14 cellular contexts compared by ENCODE assay signal in genomic region chr16:81552743-81553079, GRCh38.
DNase-seq lines count a peak whose midpoint lies in the region; ATAC-seq and TF ChIP-seq lines count a peak whose summit lies in the region.
"Had no signal": no experiment of that assay in that cellular context is flagged by ENCODE, and none has a peak within 500 bp of the region (broad histone marks: within the 10 kb centered on the region; RNA-seq: fewer than 3 reads in every experiment).

No MANE protein-coding gene starts in this region.

- H3K27me3 Mint-ChIP-seq in CD4-positive, alpha-beta T cell = no peaks in the 10 kb centered on the region
- H3K27me3 Mint-ChIP-seq in activated T-helper 17 cell treated with anti-CD3 and anti-CD28 coated beads, Interleukin-2, amount 50 U/mL, for 72 hours = no peaks in the 10 kb centered on the region

- no peak overlapping the region for H3K14ac ChIP-seq in trophoblast cell (ENCODE audit: low read length)

- H3K18ac ChIP-seq in trophoblast cell (ENCODE audit: low read length) = peak overlapping the region; percentile 69

- intact Hi-C loops in CD4-positive, alpha-beta T cell (cut with DNase I, micrococcal nuclease) = no loop called here

- H3K4me1 Mint-ChIP-seq in CD4-positive, alpha-beta T cell (ENCODE audit: low read depth) = peaks cover 53% of the 10 kb centered on the region
- H3K4me1 Mint-ChIP-seq in activated T-helper 17 cell treated with anti-CD3 and anti-CD28 coated beads, Interleukin-2, amount 50 U/mL, for 72 hours = peaks cover 37% of the 10 kb centered on the region

- H2BK120ac ChIP-seq in trophoblast cell (ENCODE audit: insufficient read depth, low read length, poor library complexity) = no peak overlapping the region

- no peaks in the 10 kb centered on the region for H3K27me3 ChIP-seq in CD4-positive, alpha-beta T cell (ENCODE audit: control insufficient read depth, insufficient read depth, low read length)
- no peaks in the 10 kb centered on the region for H3K27me3 ChIP-seq in foreskin keratinocyte
- no peaks in the 10 kb centered on the region for H3K27me3 ChIP-seq in trophoblast cell (ENCODE audit: insufficient read depth, low read length)
- H3K27me3 ChIP-seq: BE2C, pancreas had no signal

- H3K79me2 ChIP-seq in trophoblast cell (ENCODE audit: control insufficient read depth, insufficient read depth, low read length, poor library complexity) = peaks cover 2% of the 10 kb centered on the region

- H3K9ac ChIP-seq in trophoblast cell (ENCODE audit: low read length) = no peak overlapping the region

- H3K27ac ChIP-seq in CD4-positive, alpha-beta T cell (ENCODE audit: low read depth, low read length) = no peak overlapping the region
- peak overlapping the region; percentile 91 for H3K27ac ChIP-seq in foreskin keratinocyte
- H3K27ac ChIP-seq in trophoblast cell (ENCODE audit: low read depth, low read length) = no peak overlapping the region

- H3K9me3 Mint-ChIP-seq in CD4-positive, alpha-beta T cell = no peaks in the 10 kb centered on the region
- H3K9me3 Mint-ChIP-seq in activated T-helper 17 cell treated with anti-CD3 and anti-CD28 coated beads, Interleukin-2, amount 50 U/mL, for 72 hours = no peaks in the 10 kb centered on the region

- POLR2A ChIA-PET in CD4-positive, alpha-beta T cell (lab: Charles Lee) = no interaction called here

- H3K79me1 ChIP-seq in trophoblast cell (ENCODE audit: low read length) = peaks cover 3% of the 10 kb centered on the region

- CTCF ChIA-PET in CD4-positive, alpha-beta T cell (lab: Charles Lee) = no interaction called here

- no peak overlapping the region for H4K8ac ChIP-seq in trophoblast cell (ENCODE audit: low read depth, low read length)

- H3K4me2 ChIP-seq in trophoblast cell (ENCODE audit: low read length) = no peak overlapping the region

- H3K4me3 ChIP-seq in trophoblast cell (ENCODE audit: low read depth, low read length) (no peak overlapping the region), foreskin fibroblast (ENCODE audit: low read depth in 1 of 2, low read length in 2 of 2) (no peak overlapping the region)
- H3K4me3 ChIP-seq: pancreas had no signal

- no peak overlapping the region for H2BK5ac ChIP-seq in trophoblast cell (ENCODE audit: low read depth, low read length, poor library complexity)

- H3K4me1 ChIP-seq in foreskin keratinocyte (peaks cover 31% of the 10 kb centered on the region), trophoblast cell (ENCODE audit: control insufficient read depth in 1 of 2, insufficient read depth in 2 of 2, low read length in 2 of 2) (peaks cover 29 to 31% of the 10 kb centered on the region in 2 experiments)

- H3K4ac ChIP-seq in trophoblast cell (ENCODE audit: low read depth, low read length) = peak overlapping the region; percentile 27

- H3K36me3 ChIP-seq in trophoblast cell (ENCODE audit: control insufficient read depth in 1 of 2, insufficient read depth in 2 of 2, low read length in 2 of 2) = peaks cover 3 to 8% of the 10 kb centered on the region in 2 experiments
- H3K36me3 ChIP-seq: BE2C, pancreas had no signal

- no peaks in the 10 kb centered on the region for H3K9me3 ChIP-seq in CD4-positive, alpha-beta T cell (ENCODE audit: control insufficient read depth, low read length)
- H3K9me3 ChIP-seq in trophoblast cell (ENCODE audit: insufficient read depth, low read depth, low read length) = peaks cover 1% of the 10 kb centered on the region
- H3K9me3 ChIP-seq: BE2C, pancreas had no signal

- H4K12ac ChIP-seq in trophoblast cell (ENCODE audit: low read depth, low read length) = no peak overlapping the region

- no peak overlapping the region for H3K23ac ChIP-seq in trophoblast cell (ENCODE audit: low read length)

- peaks cover 4% of the 10 kb centered on the region for H3K36me3 Mint-ChIP-seq in CD4-positive, alpha-beta T cell (ENCODE audit: low read depth)
- no peaks in the 10 kb centered on the region for H3K36me3 Mint-ChIP-seq in activated T-helper 17 cell treated with anti-CD3 and anti-CD28 coated beads, Interleukin-2, amount 50 U/mL, for 72 hours (ENCODE audit: low read depth)

- no peak overlapping the region for H2AFZ ChIP-seq in trophoblast cell (ENCODE audit: insufficient read depth, low read length, poor library complexity)

- WGBS in trophoblast cell (ENCODE audit: extremely low coverage, insufficient coverage, insufficient read length) = no CpG with 5 or more reads among the region's 1 CpG

- H2AK5ac ChIP-seq in trophoblast cell (ENCODE audit: low read length) = no peak overlapping the region

- H3K4me3 Mint-ChIP-seq in CD4-positive, alpha-beta T cell = no peak overlapping the region
- H3K4me3 Mint-ChIP-seq in activated T-helper 17 cell treated with anti-CD3 and anti-CD28 coated beads, Interleukin-2, amount 50 U/mL, for 72 hours = no peak overlapping the region

- no peak overlapping the region for H2BK12ac ChIP-seq in trophoblast cell (ENCODE audit: low read length)

- H4K91ac ChIP-seq in trophoblast cell (ENCODE audit: low read depth, low read length) = no peak overlapping the region

- ATAC-seq in CD4-positive, alpha-beta T cell (ENCODE audit: poor library complexity) = no peak
- no peak for ATAC-seq in activated T-helper 17 cell treated with anti-CD3 and anti-CD28 coated beads, Interleukin-2, amount 50 U/mL, for 72 hours (replicated peaks)
- no peak for ATAC-seq in foreskin keratinocyte
- no peak for ATAC-seq in HG03175 (IDR thresholded peaks at IDR 0.05; ENCODE audit: unreplicated experiment)
- ATAC-seq in HG02798 (IDR thresholded peaks at IDR 0.05; ENCODE audit: poor library complexity, unreplicated experiment) = no peak
- no peak for ATAC-seq in HG02623 (IDR thresholded peaks at IDR 0.05; ENCODE audit: unreplicated experiment)

- H3K27ac Mint-ChIP-seq in CD4-positive, alpha-beta T cell = peak overlapping the region; percentile 54
- H3K27ac Mint-ChIP-seq in activated T-helper 17 cell treated with anti-CD3 and anti-CD28 coated beads, Interleukin-2, amount 50 U/mL, for 72 hours = peak overlapping the region; percentile 91

- no peak for DNase-seq in CD4-positive, alpha-beta T cell
- DNase-seq in foreskin keratinocyte (no peak), trophoblast cell (no peak), foreskin fibroblast (no peak)
- DNase-seq: activated CD4-positive, alpha-beta T cell treated with anti-CD3 and anti-CD28 coated beads for 48 hours; activated effector memory CD4-positive, alpha-beta T cell treated with anti-CD3 and anti-CD28 coated beads, Interleukin-2, amount 50 U/mL, for 16 hours; central memory CD4-positive, alpha-beta T cell; NCI-H2171 treated with DMSO at 0.1 percent for 48 hours; pancreas had no signal

- no peak for TF ChIP-seq CTCF in CD4-positive, alpha-beta T cell (IDR thresholded peaks at IDR 0.05)
- peak; percentile 22 for TF ChIP-seq CTCF in foreskin keratinocyte (conservative IDR thresholded peaks at IDR 0.05)
- TF ChIP-seq CTCF in foreskin fibroblast (IDR thresholded peaks at IDR 0.05; ENCODE audit: low read depth, low read length) = no peak
